ENCODE assay signal across 1 cellular context in the genomic region with DNA sequence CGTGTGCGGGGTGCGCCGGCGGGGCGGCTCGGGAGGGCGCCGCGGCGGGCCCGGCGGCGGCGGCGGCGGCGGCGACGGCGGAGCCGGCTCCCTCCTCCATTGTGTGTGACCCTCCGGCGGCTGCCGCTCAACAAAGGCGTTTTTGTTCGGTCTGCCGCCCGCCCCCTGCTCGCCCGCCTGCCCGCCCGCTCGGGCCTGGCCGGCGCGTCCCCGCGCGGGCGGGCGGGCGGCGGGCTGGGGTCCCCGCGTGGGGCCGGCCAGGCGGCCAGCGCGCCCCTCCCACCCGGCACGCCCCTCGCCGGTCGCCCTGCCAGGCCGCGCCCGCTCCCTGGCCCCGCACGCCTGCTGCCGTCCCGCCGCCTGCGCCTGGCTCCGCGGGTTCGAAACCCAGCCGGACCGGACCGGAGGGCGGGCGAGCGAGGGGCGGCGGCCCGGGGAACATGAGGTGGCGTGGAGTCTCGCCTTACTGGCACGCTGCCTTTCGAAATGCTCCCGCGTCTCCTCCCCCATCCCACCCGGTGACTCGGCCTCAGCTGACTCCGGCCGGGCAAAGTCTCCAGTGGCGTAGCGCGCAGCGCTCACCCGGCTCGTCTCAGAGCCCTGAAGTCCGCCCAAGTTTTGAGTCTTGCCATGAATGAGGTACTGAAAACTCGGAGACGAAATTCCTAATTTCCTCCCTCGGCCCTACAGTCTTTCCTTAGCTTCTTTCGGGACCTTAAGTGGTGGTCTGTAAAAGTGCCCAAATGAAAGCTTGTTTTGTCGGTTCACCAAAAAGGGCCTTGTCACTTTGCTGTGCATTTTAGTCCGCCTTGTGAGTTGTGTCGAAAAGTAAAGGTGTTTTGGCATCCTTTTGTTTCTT.
TF ChIP-seq lines count a peak whose summit lies in the region.

No MANE protein-coding gene starts in this region.

TF ChIP-seq in K562, 482 proteins besides CTCF, POLR2A, EP300 and RAD21 (continued from another document and continues in another):
- TF ChIP-seq, protein P1, sequence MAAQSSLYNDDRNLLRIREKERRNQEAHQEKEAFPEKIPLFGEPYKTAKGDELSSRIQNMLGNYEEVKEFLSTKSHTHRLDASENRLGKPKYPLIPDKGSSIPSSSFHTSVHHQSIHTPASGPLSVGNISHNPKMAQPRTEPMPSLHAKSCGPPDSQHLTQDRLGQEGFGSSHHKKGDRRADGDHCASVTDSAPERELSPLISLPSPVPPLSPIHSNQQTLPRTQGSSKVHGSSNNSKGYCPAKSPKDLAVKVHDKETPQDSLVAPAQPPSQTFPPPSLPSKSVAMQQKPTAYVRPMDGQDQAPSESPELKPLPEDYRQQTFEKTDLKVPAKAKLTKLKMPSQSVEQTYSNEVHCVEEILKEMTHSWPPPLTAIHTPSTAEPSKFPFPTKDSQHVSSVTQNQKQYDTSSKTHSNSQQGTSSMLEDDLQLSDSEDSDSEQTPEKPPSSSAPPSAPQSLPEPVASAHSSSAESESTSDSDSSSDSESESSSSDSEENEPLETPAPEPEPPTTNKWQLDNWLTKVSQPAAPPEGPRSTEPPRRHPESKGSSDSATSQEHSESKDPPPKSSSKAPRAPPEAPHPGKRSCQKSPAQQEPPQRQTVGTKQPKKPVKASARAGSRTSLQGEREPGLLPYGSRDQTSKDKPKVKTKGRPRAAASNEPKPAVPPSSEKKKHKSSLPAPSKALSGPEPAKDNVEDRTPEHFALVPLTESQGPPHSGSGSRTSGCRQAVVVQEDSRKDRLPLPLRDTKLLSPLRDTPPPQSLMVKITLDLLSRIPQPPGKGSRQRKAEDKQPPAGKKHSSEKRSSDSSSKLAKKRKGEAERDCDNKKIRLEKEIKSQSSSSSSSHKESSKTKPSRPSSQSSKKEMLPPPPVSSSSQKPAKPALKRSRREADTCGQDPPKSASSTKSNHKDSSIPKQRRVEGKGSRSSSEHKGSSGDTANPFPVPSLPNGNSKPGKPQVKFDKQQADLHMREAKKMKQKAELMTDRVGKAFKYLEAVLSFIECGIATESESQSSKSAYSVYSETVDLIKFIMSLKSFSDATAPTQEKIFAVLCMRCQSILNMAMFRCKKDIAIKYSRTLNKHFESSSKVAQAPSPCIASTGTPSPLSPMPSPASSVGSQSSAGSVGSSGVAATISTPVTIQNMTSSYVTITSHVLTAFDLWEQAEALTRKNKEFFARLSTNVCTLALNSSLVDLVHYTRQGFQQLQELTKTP (IDR thresholded peaks at IDR 0.05; ENCODE audit: low read depth in 1 of 2, partially characterized antibody in 2 of 2): peak in 1 of 2 experiments; percentile 82
- TF ChIP-seq, protein P2, sequence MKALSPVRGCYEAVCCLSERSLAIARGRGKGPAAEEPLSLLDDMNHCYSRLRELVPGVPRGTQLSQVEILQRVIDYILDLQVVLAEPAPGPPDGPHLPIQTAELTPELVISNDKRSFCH (CRISPR knock-in tag; IDR thresholded peaks at IDR 0.05): no peak
- TF ChIP-seq, protein P2 (tag; IDR thresholded peaks at IDR 0.05): 0 out of 2 replicates have a peak, but pooled peaks have one; percentile 42
- TF ChIP-seq ZNF431 (CRISPR knock-in tag; IDR thresholded peaks at IDR 0.05): 0 out of 2 replicates have a peak, but pooled peaks have one; percentile 15
- TF ChIP-seq TAF7 (tag; IDR thresholded peaks at IDR 0.05): 0 out of 2 replicates have a peak, but pooled peaks have one; percentile 4
- peak; percentile 65; the same call in 1 of the 2 replicates for TF ChIP-seq GATAD2B (IDR thresholded peaks at IDR 0.05; ENCODE audit: borderline replicate concordance)
- 0 out of 2 replicates have a peak, but pooled peaks have one; percentile 19 for TF ChIP-seq DPF2 (IDR thresholded peaks at IDR 0.05)
- TF ChIP-seq, protein P3, sequence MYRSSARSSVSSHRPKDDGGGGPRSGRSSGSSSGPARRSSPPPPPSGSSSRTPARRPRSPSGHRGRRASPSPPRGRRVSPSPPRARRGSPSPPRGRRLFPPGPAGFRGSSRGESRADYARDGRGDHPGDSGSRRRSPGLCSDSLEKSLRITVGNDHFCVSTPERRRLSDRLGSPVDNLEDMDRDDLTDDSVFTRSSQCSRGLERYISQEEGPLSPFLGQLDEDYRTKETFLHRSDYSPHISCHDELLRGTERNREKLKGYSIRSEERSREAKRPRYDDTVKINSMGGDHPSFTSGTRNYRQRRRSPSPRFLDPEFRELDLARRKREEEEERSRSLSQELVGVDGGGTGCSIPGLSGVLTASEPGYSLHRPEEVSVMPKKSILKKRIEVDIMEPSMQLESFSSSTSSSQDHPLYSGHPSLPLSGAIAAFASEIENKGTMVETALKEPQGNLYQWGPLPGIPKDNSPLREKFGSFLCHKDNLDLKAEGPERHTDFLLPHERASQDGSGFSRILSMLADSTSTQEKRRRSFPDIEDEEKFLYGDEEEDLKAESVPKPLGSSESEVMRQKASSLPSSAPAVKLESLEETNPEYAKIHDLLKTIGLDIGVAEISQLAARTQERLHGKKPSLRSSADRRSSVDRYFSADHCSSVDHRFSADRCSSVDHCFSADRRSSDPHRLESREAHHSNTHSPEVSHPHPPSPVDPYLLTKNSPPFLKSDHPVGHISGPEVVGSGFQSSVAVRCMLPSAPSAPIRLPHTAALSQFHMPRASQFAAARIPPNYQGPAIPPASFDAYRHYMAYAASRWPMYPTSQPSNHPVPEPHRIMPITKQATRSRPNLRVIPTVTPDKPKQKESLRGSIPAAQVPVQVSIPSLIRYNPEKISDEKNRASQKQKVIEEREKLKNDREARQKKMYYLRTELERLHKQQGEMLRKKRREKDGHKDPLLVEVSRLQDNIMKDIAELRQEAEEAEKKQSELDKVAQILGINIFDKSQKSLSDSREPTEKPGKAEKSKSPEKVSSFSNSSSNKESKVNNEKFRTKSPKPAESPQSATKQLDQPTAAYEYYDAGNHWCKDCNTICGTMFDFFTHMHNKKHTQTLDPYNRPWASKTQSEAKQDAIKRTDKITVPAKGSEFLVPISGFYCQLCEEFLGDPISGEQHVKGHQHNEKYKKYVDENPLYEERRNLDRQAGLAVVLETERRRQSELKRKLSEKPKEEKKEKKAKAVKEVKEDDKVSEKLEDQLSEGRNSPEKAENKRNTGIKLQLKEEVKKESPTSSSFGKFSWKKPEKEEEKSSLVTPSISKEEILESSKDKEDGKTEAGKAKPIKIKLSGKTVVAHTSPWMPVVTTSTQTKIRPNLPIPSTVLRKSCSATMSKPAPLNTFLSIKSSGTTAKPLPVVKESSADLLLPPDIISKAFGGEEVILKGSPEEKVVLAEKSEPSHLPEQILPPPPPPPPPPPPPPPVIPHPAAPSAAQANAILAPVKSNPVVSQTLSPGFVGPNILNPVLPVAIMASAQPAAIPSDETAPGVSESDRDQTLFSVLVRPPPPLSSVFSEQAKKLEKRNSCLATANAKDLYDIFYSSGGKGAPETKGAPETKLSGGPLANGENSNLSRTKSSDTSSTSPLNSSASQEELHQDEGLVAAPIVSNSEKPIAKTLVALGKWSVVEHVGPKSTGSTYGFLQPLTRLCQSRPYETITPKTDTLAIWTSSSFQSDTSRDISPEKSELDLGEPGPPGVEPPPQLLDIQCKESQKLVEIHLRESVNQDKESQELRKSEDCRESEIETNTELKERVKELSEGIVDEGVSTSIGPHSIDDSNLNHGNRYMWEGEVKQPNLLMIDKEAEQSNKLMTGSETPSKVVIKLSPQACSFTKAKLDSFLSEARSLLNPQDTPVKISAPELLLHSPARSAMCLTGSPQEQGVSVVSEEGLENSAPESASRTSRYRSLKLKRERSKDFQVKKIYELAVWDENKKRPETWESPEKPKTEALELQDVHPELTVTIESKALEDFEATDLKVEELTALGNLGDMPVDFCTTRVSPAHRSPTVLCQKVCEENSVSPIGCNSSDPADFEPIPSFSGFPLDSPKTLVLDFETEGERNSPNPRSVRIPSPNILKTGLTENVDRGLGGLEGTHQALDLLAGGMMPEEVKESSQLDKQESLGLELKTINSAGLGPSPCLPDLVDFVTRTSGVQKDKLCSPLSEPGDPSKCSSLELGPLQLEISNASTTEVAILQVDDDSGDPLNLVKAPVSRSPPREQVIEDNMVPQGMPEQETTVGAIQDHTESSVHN (IDR thresholded peaks at IDR 0.05; ENCODE audit: borderline replicate concordance in 1 of 2, low read depth in 1 of 2): no peak
- peak; percentile 43 for TF ChIP-seq EP400 (IDR thresholded peaks at IDR 0.05)
- TF ChIP-seq SMARCA4 (IDR thresholded peaks at IDR 0.05): peak; percentile 31; the same call in 1 of the 2 replicates
- TF ChIP-seq SIN3A (IDR thresholded peaks at IDR 0.05; ENCODE audit: borderline replicate concordance in 2 of 2, control insufficient read depth in 1 of 2, low read depth in 2 of 2, low read length in 2 of 2): peak in 1 of 2 experiments; percentile 89; a peak in 3 of 4 replicates
- TF ChIP-seq NCOR1 (IDR thresholded peaks at IDR 0.05): peak; percentile 55
- TF ChIP-seq, protein P4, sequence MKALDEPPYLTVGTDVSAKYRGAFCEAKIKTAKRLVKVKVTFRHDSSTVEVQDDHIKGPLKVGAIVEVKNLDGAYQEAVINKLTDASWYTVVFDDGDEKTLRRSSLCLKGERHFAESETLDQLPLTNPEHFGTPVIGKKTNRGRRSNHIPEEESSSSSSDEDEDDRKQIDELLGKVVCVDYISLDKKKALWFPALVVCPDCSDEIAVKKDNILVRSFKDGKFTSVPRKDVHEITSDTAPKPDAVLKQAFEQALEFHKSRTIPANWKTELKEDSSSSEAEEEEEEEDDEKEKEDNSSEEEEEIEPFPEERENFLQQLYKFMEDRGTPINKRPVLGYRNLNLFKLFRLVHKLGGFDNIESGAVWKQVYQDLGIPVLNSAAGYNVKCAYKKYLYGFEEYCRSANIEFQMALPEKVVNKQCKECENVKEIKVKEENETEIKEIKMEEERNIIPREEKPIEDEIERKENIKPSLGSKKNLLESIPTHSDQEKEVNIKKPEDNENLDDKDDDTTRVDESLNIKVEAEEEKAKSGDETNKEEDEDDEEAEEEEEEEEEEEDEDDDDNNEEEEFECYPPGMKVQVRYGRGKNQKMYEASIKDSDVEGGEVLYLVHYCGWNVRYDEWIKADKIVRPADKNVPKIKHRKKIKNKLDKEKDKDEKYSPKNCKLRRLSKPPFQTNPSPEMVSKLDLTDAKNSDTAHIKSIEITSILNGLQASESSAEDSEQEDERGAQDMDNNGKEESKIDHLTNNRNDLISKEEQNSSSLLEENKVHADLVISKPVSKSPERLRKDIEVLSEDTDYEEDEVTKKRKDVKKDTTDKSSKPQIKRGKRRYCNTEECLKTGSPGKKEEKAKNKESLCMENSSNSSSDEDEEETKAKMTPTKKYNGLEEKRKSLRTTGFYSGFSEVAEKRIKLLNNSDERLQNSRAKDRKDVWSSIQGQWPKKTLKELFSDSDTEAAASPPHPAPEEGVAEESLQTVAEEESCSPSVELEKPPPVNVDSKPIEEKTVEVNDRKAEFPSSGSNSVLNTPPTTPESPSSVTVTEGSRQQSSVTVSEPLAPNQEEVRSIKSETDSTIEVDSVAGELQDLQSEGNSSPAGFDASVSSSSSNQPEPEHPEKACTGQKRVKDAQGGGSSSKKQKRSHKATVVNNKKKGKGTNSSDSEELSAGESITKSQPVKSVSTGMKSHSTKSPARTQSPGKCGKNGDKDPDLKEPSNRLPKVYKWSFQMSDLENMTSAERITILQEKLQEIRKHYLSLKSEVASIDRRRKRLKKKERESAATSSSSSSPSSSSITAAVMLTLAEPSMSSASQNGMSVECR (CRISPR knock-in tag; IDR thresholded peaks at IDR 0.05): peak; percentile 73
- 0 out of 4 replicates have a peak, but pooled peaks of 1 of the 2 experiments have one; percentile 30 for TF ChIP-seq FOXA3 (CRISPR knock-in tag; conservative IDR thresholded peaks at IDR 0.05 in 1 of 2, IDR thresholded peaks at IDR 0.05 in 1 of 2)
- TF ChIP-seq RBBP5 (IDR thresholded peaks at IDR 0.05; ENCODE audit: borderline replicate concordance, insufficient read depth, low read length, poor library complexity, severe bottlenecking): peak; percentile 34
- TF ChIP-seq, protein P5, sequence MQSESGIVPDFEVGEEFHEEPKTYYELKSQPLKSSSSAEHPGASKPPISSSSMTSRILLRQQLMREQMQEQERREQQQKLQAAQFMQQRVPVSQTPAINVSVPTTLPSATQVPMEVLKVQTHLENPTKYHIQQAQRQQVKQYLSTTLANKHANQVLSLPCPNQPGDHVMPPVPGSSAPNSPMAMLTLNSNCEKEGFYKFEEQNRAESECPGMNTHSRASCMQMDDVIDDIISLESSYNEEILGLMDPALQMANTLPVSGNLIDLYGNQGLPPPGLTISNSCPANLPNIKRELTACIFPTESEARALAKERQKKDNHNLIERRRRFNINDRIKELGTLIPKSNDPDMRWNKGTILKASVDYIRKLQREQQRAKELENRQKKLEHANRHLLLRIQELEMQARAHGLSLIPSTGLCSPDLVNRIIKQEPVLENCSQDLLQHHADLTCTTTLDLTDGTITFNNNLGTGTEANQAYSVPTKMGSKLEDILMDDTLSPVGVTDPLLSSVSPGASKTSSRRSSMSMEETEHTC (IDR thresholded peaks at IDR 0.05): peak; percentile 22; the same call in 1 of the 2 replicates
- TF ChIP-seq, protein P6, sequence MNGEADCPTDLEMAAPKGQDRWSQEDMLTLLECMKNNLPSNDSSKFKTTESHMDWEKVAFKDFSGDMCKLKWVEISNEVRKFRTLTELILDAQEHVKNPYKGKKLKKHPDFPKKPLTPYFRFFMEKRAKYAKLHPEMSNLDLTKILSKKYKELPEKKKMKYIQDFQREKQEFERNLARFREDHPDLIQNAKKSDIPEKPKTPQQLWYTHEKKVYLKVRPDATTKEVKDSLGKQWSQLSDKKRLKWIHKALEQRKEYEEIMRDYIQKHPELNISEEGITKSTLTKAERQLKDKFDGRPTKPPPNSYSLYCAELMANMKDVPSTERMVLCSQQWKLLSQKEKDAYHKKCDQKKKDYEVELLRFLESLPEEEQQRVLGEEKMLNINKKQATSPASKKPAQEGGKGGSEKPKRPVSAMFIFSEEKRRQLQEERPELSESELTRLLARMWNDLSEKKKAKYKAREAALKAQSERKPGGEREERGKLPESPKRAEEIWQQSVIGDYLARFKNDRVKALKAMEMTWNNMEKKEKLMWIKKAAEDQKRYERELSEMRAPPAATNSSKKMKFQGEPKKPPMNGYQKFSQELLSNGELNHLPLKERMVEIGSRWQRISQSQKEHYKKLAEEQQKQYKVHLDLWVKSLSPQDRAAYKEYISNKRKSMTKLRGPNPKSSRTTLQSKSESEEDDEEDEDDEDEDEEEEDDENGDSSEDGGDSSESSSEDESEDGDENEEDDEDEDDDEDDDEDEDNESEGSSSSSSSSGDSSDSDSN (IDR thresholded peaks at IDR 0.05; ENCODE audit: borderline replicate concordance in 1 of 2, low read depth in 2 of 2, low read length in 2 of 2): peak in 1 of 2 experiments; percentile 87; a peak in 2 of 4 replicates
- peak; percentile 57 for TF ChIP-seq POLR2B (IDR thresholded peaks at IDR 0.05; ENCODE audit: low read depth, partially characterized antibody)
- peak in 1 of 2 experiments; percentile 76; a peak in 2 of 4 replicates for TF ChIP-seq HDAC1 (IDR thresholded peaks at IDR 0.05)
- peak; percentile 67 for TF ChIP-seq JUND (IDR thresholded peaks at IDR 0.05; ENCODE audit: borderline replicate concordance, low read depth, low read length)
- peak; percentile 48; the same call in 1 of the 3 replicates for TF ChIP-seq JUND (tag; IDR thresholded peaks at IDR 0.05; ENCODE audit: borderline replicate concordance, low read depth, low read length)
- TF ChIP-seq NONO (IDR thresholded peaks at IDR 0.05; ENCODE audit: low read depth in 2 of 2, low read length in 1 of 2): 0 out of 4 replicates have a peak, but pooled peaks of 1 of the 2 experiments have one; percentile 25
- no peak; the same call in 1 of the 2 replicates for TF ChIP-seq SP1 (CRISPR knock-in tag; IDR thresholded peaks at IDR 0.05)
- peak; percentile 81; the same call in 1 of the 2 replicates for TF ChIP-seq ZBTB7A (IDR thresholded peaks at IDR 0.05; ENCODE audit: borderline replicate concordance, control insufficient read depth, low read depth, low read length)
- TF ChIP-seq, protein P7, sequence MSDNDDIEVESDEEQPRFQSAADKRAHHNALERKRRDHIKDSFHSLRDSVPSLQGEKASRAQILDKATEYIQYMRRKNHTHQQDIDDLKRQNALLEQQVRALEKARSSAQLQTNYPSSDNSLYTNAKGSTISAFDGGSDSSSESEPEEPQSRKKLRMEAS (CRISPR knock-in tag; IDR thresholded peaks at IDR 0.05): peak; percentile 83
- TF ChIP-seq CREB1 (IDR thresholded peaks at IDR 0.05): 0 out of 2 replicates have a peak, but pooled peaks have one; percentile 15
- peak; percentile 62; the same call in 1 of the 2 replicates for TF ChIP-seq CREB1 (CRISPR knock-in tag; IDR thresholded peaks at IDR 0.05)
